23 cellular contexts compared by ENCODE assay signal in the genomic region with DNA sequence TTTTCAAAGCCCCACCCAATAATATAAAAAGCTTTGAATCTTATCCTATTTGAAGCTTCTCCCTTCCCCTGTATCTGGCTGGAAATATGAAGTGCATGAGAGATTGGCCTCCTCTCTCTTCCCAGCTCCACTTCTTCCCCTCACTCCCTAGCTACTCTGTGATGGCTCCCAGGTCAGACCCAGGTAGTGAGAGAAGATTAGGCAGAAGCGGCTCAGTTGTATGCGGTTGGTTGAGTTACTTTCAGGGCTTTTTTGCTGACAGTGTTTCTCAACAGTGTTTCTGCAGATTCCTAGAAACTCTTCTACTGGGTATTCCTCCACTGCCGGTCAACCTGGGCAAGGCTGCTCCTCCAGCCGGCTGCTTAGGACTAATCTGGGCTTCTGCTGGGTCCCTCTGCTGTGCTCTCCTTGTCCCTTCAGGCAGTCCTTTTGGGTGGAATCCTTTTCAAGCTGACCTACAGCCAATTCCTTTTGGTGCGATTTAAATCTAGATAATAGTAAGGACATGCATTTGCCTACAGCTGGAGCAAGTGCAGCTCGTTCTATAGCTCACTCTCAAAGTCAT.
DNase-seq lines count a peak whose midpoint lies in the region; ATAC-seq and TF ChIP-seq lines count a peak whose summit lies in the region.
"Had no signal": no experiment of that assay in that cellular context is flagged by ENCODE, and none has a peak within 500 bp of the region (broad histone marks: within the 10 kb centered on the region; RNA-seq: fewer than 3 reads in every experiment).

No MANE protein-coding gene starts in this region.

- no peak overlapping the region for H3K27ac Mint-ChIP-seq in endodermal cell
- H3K27ac Mint-ChIP-seq: CD4-positive, alpha-beta memory T cell; HFFc6 had no signal

- peaks cover 15% of the 10 kb centered on the region for H3K36me3 Mint-ChIP-seq in endodermal cell (ENCODE audit: low read depth)
- H3K36me3 Mint-ChIP-seq: CD4-positive, alpha-beta memory T cell had no signal

- TF ChIP-seq CTCF in endodermal cell (conservative IDR thresholded peaks at IDR 0.05) (no peak), ascending aorta (IDR thresholded peaks at IDR 0.05) (no peak)

- ATAC-seq in sciatic nerve: peak; percentile 71
- no peak for ATAC-seq in GM21423 (IDR thresholded peaks at IDR 0.05; ENCODE audit: unreplicated experiment)
- no peak for ATAC-seq in HG02759 (IDR thresholded peaks at IDR 0.05; ENCODE audit: unreplicated experiment)
- ATAC-seq: Right ventricle myocardium inferior had no signal

- H3K9me3 ChIP-seq in endodermal cell (ENCODE audit: control insufficient read depth, low read length) (peaks cover 32% of the 10 kb centered on the region), ascending aorta (no peaks in the 10 kb centered on the region)
- H3K9me3 ChIP-seq: BE2C had no signal

- H3K4me3 ChIP-seq in endodermal cell (ENCODE audit: low read length): no peak overlapping the region
- no peak overlapping the region for H3K4me3 ChIP-seq in ascending aorta

- no peak overlapping the region for H3K4me3 Mint-ChIP-seq in endodermal cell
- H3K4me3 Mint-ChIP-seq: CD4-positive, alpha-beta memory T cell; HFFc6 had no signal

- H3K4me1 Mint-ChIP-seq in endodermal cell: peaks cover 29% of the 10 kb centered on the region
- H3K4me1 Mint-ChIP-seq: CD4-positive, alpha-beta memory T cell had no signal

- no peaks in the 10 kb centered on the region for H3K27me3 Mint-ChIP-seq in endodermal cell (ENCODE audit: insufficient read depth)
- H3K27me3 Mint-ChIP-seq: CD4-positive, alpha-beta memory T cell had no signal

- H3K27ac ChIP-seq in endodermal cell (ENCODE audit: low read depth, low read length) (no peak overlapping the region), ascending aorta (no peak overlapping the region)
- H3K27ac ChIP-seq: HL-60 had no signal

- H3K9me3 Mint-ChIP-seq in endodermal cell: peaks cover 31% of the 10 kb centered on the region
- H3K9me3 Mint-ChIP-seq: HFFc6 had no signal

- H3K9ac ChIP-seq in endodermal cell (ENCODE audit: extremely low read depth, low read length, poor library complexity, severe bottlenecking): no peak overlapping the region

- intact Hi-C loops in sciatic nerve (cut with DNase I): no loop called here
- intact Hi-C loops in ascending aorta (cut with DNase I): no loop called here

- DNase-seq in DMS53 (lab: John Stamatoyannopoulos, UW) (peak; percentile 37), DMS53 treated with DMSO at 0.1 percent for 48 hours (lab: John Stamatoyannopoulos, UW; ENCODE audit: unreplicated experiment) (no peak), UCSD-AML1 (lab: John Stamatoyannopoulos, UW; ENCODE audit: unreplicated experiment) (peak; percentile 4), endodermal cell (peak; percentile 53), sciatic nerve (ENCODE audit: low spot score) (no peak), ascending aorta (ENCODE audit: low spot score in 2 of 2) (no peak)
- DNase-seq: 8988T; BE2C; Calu3; CD4-positive, alpha-beta memory T cell; DMS79; H7; HFFc6; IMR-90; Karpas-422; NCI-H1436; NCI-H1930; NCI-H226; NCI-H524 treated with DMSO at 0.1 percent for 48 hours had no signal

- WGBS in endodermal cell (ENCODE audit: insufficient coverage in 1 of 2, insufficient read length in 1 of 2), 2 experiments: 92 to 95% methylated on average over 5 to 6 of the region's 6 CpGs

- H3K4me1 ChIP-seq in endodermal cell (ENCODE audit: control insufficient read depth, insufficient read depth, low read length) (peaks cover 10% of the 10 kb centered on the region), ascending aorta (no peaks in the 10 kb centered on the region)

- no peaks in the 10 kb centered on the region for H3K36me3 ChIP-seq in endodermal cell (ENCODE audit: control insufficient read depth, insufficient read depth, low read length)
- H3K36me3 ChIP-seq in ascending aorta: no peaks in the 10 kb centered on the region
- H3K36me3 ChIP-seq: BE2C had no signal

- no peaks in the 10 kb centered on the region for H3K27me3 ChIP-seq in endodermal cell (ENCODE audit: control insufficient read depth, insufficient read depth, low read length, poor library complexity, severe bottlenecking)
- H3K27me3 ChIP-seq in ascending aorta: no peaks in the 10 kb centered on the region
- H3K27me3 ChIP-seq: BE2C had no signal

Comparison
In these comparisons a context has a peak if more than half of its experiments do, and no peak if none do; other contexts are left out.
1. DNase-seq: peak in DMS53 (single experiment), UCSD-AML1 (single experiment) and endodermal cell (single experiment); none in DMS53 treated with DMSO at 0.1 percent for 48 hours (single experiment), sciatic nerve (single experiment) and ascending aorta (0 of 2).